Comparison of ENCODE assay signal across 1 cellular context in genomic region chr2:25955869-25956535, GRCh38.
TF ChIP-seq lines count a peak whose summit lies in the region.

No MANE protein-coding gene starts in this region.

TF ChIP-seq in HepG2, 621 proteins besides CTCF, POLR2A, EP300 and RAD21:
- peak; percentile 18; the same call in 1 of the 2 replicates for TF ChIP-seq FOSL2 (CRISPR knock-in tag; IDR thresholded peaks at IDR 0.05)
- no peak for TF ChIP-seq PTBP1 (IDR thresholded peaks at IDR 0.05; ENCODE audit: low read depth, low read length, poor library complexity, severe bottlenecking)
- TF ChIP-seq PHF20 (CRISPR knock-in tag; IDR thresholded peaks at IDR 0.05) = no peak
- 0 out of 2 replicates have a peak, but pooled peaks have one; percentile 13 for TF ChIP-seq MTERF4 (CRISPR knock-in tag; IDR thresholded peaks at IDR 0.05)
- TF ChIP-seq MTA1 (CRISPR knock-in tag; IDR thresholded peaks at IDR 0.05; ENCODE audit: borderline replicate concordance) = 0 out of 2 replicates have a peak, but pooled peaks have one; percentile 29
- no peak for TF ChIP-seq FOXA1 (IDR thresholded peaks at IDR 0.05)
- TF ChIP-seq FOXA1 (CRISPR knock-in tag; IDR thresholded peaks at IDR 0.05) = 0 out of 2 replicates have a peak, but pooled peaks have one; percentile 6
- 0 out of 2 replicates have a peak, but pooled peaks have one; percentile 18 for TF ChIP-seq NFIB (CRISPR knock-in tag; IDR thresholded peaks at IDR 0.05; ENCODE audit: borderline replicate concordance)
- no peak for TF ChIP-seq ZNF607 (CRISPR knock-in tag; IDR thresholded peaks at IDR 0.05; ENCODE audit: borderline replicate concordance)
- TF ChIP-seq STAG1 (CRISPR knock-in tag; IDR thresholded peaks at IDR 0.05) = peak; percentile 70
- TF ChIP-seq ZNF343 (CRISPR knock-in tag; IDR thresholded peaks at IDR 0.05) = 0 out of 2 replicates have a peak, but pooled peaks have one; percentile 30
- peak; percentile 32; the same call in 1 of the 2 replicates for TF ChIP-seq ZFP91 (CRISPR knock-in tag; IDR thresholded peaks at IDR 0.05; ENCODE audit: borderline replicate concordance)
- TF ChIP-seq SMC3 (IDR thresholded peaks at IDR 0.05; ENCODE audit: low read length) = peak; percentile 66
- TF ChIP-seq KDM5B (CRISPR knock-in tag; IDR thresholded peaks at IDR 0.05; ENCODE audit: borderline replicate concordance) = 0 out of 2 replicates have a peak, but pooled peaks have one; percentile 24
